8 cellular contexts compared by ENCODE assay signal in genomic region chr1:201170533-201171062, GRCh38. TPM values are rescaled to one million over a fixed set of nuclear protein-coding genes. Genes with fewer than 3 reads are reported as not detected.
DNase-seq lines count a peak whose midpoint lies in the region; ATAC-seq and TF ChIP-seq lines count a peak whose summit lies in the region.

No MANE protein-coding gene starts in this region.

- H3K4me3 ChIP-seq in duodenal mucosa (ENCODE audit: low read depth in 1 of 2, low read length in 2 of 2) (peak overlapping the region; percentile 71 to 76), lower lobe of right lung (peak overlapping the region; percentile 60)

- POLR2A ChIA-PET in activated CD4-positive, alpha-beta memory T cell treated with anti-CD3 and anti-CD28 coated beads for 36 hours (lab: Charles Lee) = interaction anchor here (0.7 to 1.7 kb wide), 2 partner anchors 16 to 145 kb away, joined by 3 to 17 read pairs; partner anchors contain the start of gene TMEM9

- H3K27ac ChIP-seq in C4-2B = peak overlapping the region; percentile 74
- H3K27ac ChIP-seq in duodenal mucosa (ENCODE audit: low read depth, low read length) = peak overlapping the region; percentile 81
- H3K27ac ChIP-seq in lower lobe of right lung = peak overlapping the region; percentile 92

- peak overlapping the region; percentile 79 for H3K4me3 Mint-ChIP-seq in activated CD4-positive, alpha-beta memory T cell treated with anti-CD3 and anti-CD28 coated beads for 36 hours

- H3K9me3 ChIP-seq in duodenal mucosa (ENCODE audit: control insufficient read depth in 1 of 2, low read length in 2 of 2) (no peaks in the 10 kb centered on the region), lower lobe of right lung (no peaks in the 10 kb centered on the region)

- peaks cover 3% of the 10 kb centered on the region for H3K27me3 Mint-ChIP-seq in activated CD4-positive, alpha-beta memory T cell treated with anti-CD3 and anti-CD28 coated beads for 36 hours

- H3K9ac ChIP-seq in duodenal mucosa (ENCODE audit: low read depth in 1 of 2, low read length in 2 of 2) = peak overlapping the region; percentile 68 to 80

- no peaks in the 10 kb centered on the region for H3K9me3 Mint-ChIP-seq in activated CD4-positive, alpha-beta memory T cell treated with anti-CD3 and anti-CD28 coated beads for 36 hours

- peaks cover 22% of the 10 kb centered on the region for H3K4me1 Mint-ChIP-seq in activated CD4-positive, alpha-beta memory T cell treated with anti-CD3 and anti-CD28 coated beads for 36 hours (ENCODE audit: low read depth)

- H3K27me3 ChIP-seq in duodenal mucosa (ENCODE audit: control insufficient read depth in 1 of 2, insufficient read depth in 2 of 2, low read length in 2 of 2) (no peaks in the 10 kb centered on the region), lower lobe of right lung (ENCODE audit: low read depth) (no peaks in the 10 kb centered on the region)

- peak overlapping the region; percentile 84 for H3K27ac Mint-ChIP-seq in activated CD4-positive, alpha-beta memory T cell treated with anti-CD3 and anti-CD28 coated beads for 36 hours

- peak; percentile 98 for DNase-seq in NCI-H69 (lab: John Stamatoyannopoulos, UW)
- DNase-seq in activated CD4-positive, alpha-beta memory T cell treated with anti-CD3 and anti-CD28 coated beads for 36 hours = peak; percentile 93
- DNase-seq in lower lobe of right lung = peak; percentile 97
- DNase-seq in stimulated activated CD4-positive, alpha-beta T cell treated with anti-CD3 and anti-CD28 coated beads, TNF-alpha, amount 100 ng/mL, for 1 hour (ENCODE audit: low read depth in 3 of 3, low spot score in 1 of 3) = peak in 2 of 3 donors; percentile 10 to 46

- ATAC-seq in GM19372 (IDR thresholded peaks at IDR 0.05; ENCODE audit: low read depth, unreplicated experiment) (peak; percentile 96), HG03469 (IDR thresholded peaks at IDR 0.05; ENCODE audit: unreplicated experiment) (peak; percentile 75), lower lobe of right lung (peak; percentile 100)

- no peaks in the 10 kb centered on the region for H3K36me3 Mint-ChIP-seq in activated CD4-positive, alpha-beta memory T cell treated with anti-CD3 and anti-CD28 coated beads for 36 hours

- H3K36me3 ChIP-seq in duodenal mucosa (ENCODE audit: control insufficient read depth in 1 of 2, insufficient read depth in 2 of 2, low read length in 2 of 2) (no peaks in the 10 kb centered on the region), lower lobe of right lung (no peaks in the 10 kb centered on the region)

- intact Hi-C loops in activated CD4-positive, alpha-beta memory T cell treated with anti-CD3 and anti-CD28 coated beads for 36 hours (cut with micrococcal nuclease) = loop anchor here (1.0 kb wide), 5 partner anchors 15 to 113 kb away; partner anchors contain the start of gene TMEM9
- intact Hi-C loops in lower lobe of right lung (cut with DNase I) = no loop called here

- peaks cover 16 to 24% of the 10 kb centered on the region in 2 donors for H3K4me1 ChIP-seq in duodenal mucosa (ENCODE audit: control insufficient read depth in 1 of 2, insufficient read depth in 2 of 2, low read length in 2 of 2)
- H3K4me1 ChIP-seq in lower lobe of right lung = peaks cover 14% of the 10 kb centered on the region

- TF ChIP-seq CTCF in C4-2B (conservative IDR thresholded peaks at IDR 0.05) (no peak), lower lobe of right lung (IDR thresholded peaks at IDR 0.05) (no peak)

- CTCF ChIA-PET in activated CD4-positive, alpha-beta memory T cell treated with anti-CD3 and anti-CD28 coated beads for 36 hours (lab: Charles Lee) = interaction anchor here (1.4 to 1.9 kb wide), 3 partner anchors 16 to 57 kb away, joined by 3 to 10 read pairs (median 10); partner anchors contain the start of gene TMEM9

RNA-seq across cellular contexts. Expression of gene TMEM9, which starts 16.3 kb away (rescaled TPM):
- total RNA-seq in activated CD4-positive, alpha-beta memory T cell treated with anti-CD3 and anti-CD28 coated beads for 36 hours = 10 to 100 TPM; 21.7 to 22.5 TPM
- 47.9 TPM for total RNA-seq in lower lobe of right lung

RNA-seq across cellular contexts. Expression of gene IGFN1, which starts 20.0 kb away (rescaled TPM):
- total RNA-seq in activated CD4-positive, alpha-beta memory T cell treated with anti-CD3 and anti-CD28 coated beads for 36 hours = not detected
- 0.18 TPM for total RNA-seq in lower lobe of right lung

RNA-seq across cellular contexts. Expression of gene ASCL5, which starts 43.6 kb away (rescaled TPM):
- not detected for total RNA-seq in activated CD4-positive, alpha-beta memory T cell treated with anti-CD3 and anti-CD28 coated beads for 36 hours
- not detected for total RNA-seq in lower lobe of right lung

RNA-seq across cellular contexts. Expression of gene CACNA1S, which starts 58.4 kb away (rescaled TPM):
- total RNA-seq in activated CD4-positive, alpha-beta memory T cell treated with anti-CD3 and anti-CD28 coated beads for 36 hours = not detected
- total RNA-seq in lower lobe of right lung = 0.06 TPM

Comparison
In these comparisons a context has a peak if more than half of its experiments do, and no peak if none do; other contexts are left out.
1. Peak in every context shown above with its lines: DNase-seq, ATAC-seq, H3K4me3 ChIP-seq and H3K27ac ChIP-seq.
2. DNase-seq: peak in every context shown above with its lines; median percentile 98 in NCI-H69; 97 in lower lobe of right lung; 93 in activated CD4-positive, alpha-beta memory T cell treated with anti-CD3 and anti-CD28 coated beads for 36 hours; 28 in stimulated activated CD4-positive, alpha-beta T cell treated with anti-CD3 and anti-CD28 coated beads, TNF-alpha, amount 100 ng/mL, for 1 hour.